In genomic region chr4:31324814-31325213, GRCh38 we compare ENCODE assay signal across 23 cellular contexts.
"Had no signal": no experiment of that assay in that cellular context is flagged by ENCODE, and none has a peak within 500 bp of the region (broad histone marks: within the 10 kb centered on the region; RNA-seq: fewer than 3 reads in every experiment).

No MANE protein-coding gene starts in this region.

- H3K9me3 ChIP-seq: neutrophil, pancreas, prostate gland, right lobe of liver, stomach, thyroid gland, upper lobe of left lung, vagina had no signal

- H3K4me3 ChIP-seq: pancreas, prostate gland, right lobe of liver, sigmoid colon, stomach, thoracic aorta, thyroid gland, tibial nerve, upper lobe of left lung, vagina had no signal

- H3K4me1 ChIP-seq: pancreas, prostate gland, right lobe of liver, sigmoid colon, stomach, thyroid gland, tibial nerve, upper lobe of left lung, vagina had no signal

- H3K27ac ChIP-seq: neutrophil, pancreas, prostate gland, right lobe of liver, sigmoid colon, stomach, thoracic aorta, thyroid gland, tibial nerve, upper lobe of left lung, vagina had no signal

- H3K36me3 ChIP-seq: neutrophil, pancreas, prostate gland, right lobe of liver, sigmoid colon, stomach, thoracic aorta, thyroid gland, tibial nerve, upper lobe of left lung, vagina had no signal

- H3K27me3 ChIP-seq: neutrophil, pancreas, right lobe of liver, sigmoid colon, stomach, thyroid gland, tibial nerve, upper lobe of left lung, vagina had no signal

- DNase-seq: natural killer cell; nucleus accumbens; pancreas; right cardiac atrium; right lobe of liver; sigmoid colon; small intestine; stimulated activated CD4-positive, alpha-beta T cell treated with anti-CD3 and anti-CD28 coated beads, Interleukin-15, amount 100 ng/mL, for 24 hours; stimulated activated CD4-positive, alpha-beta T cell treated with anti-CD3 and anti-CD28 coated beads, Interleukin-2, amount 100 ng/mL, for 24 hours; stimulated activated CD4-positive, alpha-beta T cell treated with anti-CD3 and anti-CD28 coated beads, Interleukin-2, amount 100 ng/mL, for 48 hours; stimulated activated CD4-positive, alpha-beta T cell treated with anti-CD3 and anti-CD28 coated beads, Interleukin-4, amount 100 ng/mL, for 24 hours; stimulated activated naive B cell treated with anti-CD40 and anti-IgM and Interleukin-4, amounts not matched to agents 10 μg/mL and 1 μg/mL and 100 μg/mL, for 72 hours; stimulated activated naive CD4-positive, alpha-beta T cell treated with Interleukin-2 at 50 U/mL for 16 hours; stomach; thyroid gland; trophoblast cell; upper lobe of left lung had no signal

- ATAC-seq: natural killer cell; pancreas; right cardiac atrium; right lobe of liver; stimulated activated effector memory CD8-positive, alpha-beta T cell treated with anti-CD3 and anti-CD28 coated beads, Interleukin-12 subunit alpha, Interleukin-12 subunit beta, amount 100 ng/mL, for 72 hours; stimulated activated naive B cell treated with anti-CD40 and anti-IgM and Interleukin-4, amounts not matched to agents 10 μg/mL and 1 μg/mL and 100 μg/mL, for 72 hours had no signal
